8 cellular contexts compared by ENCODE assay signal in genomic region chr4:36244257-36245084, GRCh38. TPM values are rescaled to one million over a fixed set of nuclear protein-coding genes. Genes with fewer than 3 reads are reported as not detected.
DNase-seq lines count a peak whose midpoint lies in the region; ATAC-seq and TF ChIP-seq lines count a peak whose summit lies in the region.

Gene ARAP2, minus strand, starts transcription at chr4:36244514. Its CDS starts 15,028 bp downstream, at chr4:36229486.

- H3F3A ChIP-seq in GM23248 (ENCODE audit: insufficient read depth), result no peaks in the 10 kb centered on the region

- H3K36me3 ChIP-seq in GM23248 (ENCODE audit: low read depth), result no peaks in the 10 kb centered on the region

- H3K27ac Mint-ChIP-seq in activated B cell treated with CpG ODN at 0.5 μM for 24 hours, result peak within 1 kb of the TSS; percentile 91
- no peak within 1 kb of the TSS for H3K27ac Mint-ChIP-seq in HFFc6

- DNase-seq in GM12865 (ENCODE audit: low read depth) (peak; percentile 81), GM23248 (peak; percentile 21), LoVo (ENCODE audit: low spot score) (peak; percentile 73), activated B cell treated with CpG ODN at 0.5 μM for 24 hours (peak; percentile 78), cardiac fibroblast (ENCODE audit: low read depth in 2 of 2) (peak; percentile 2 to 10), left colon (peak; percentile 46 to 71), HFFc6 (no peak)
- peak; percentile 53 to 63 for DNase-seq in stimulated activated CD4-positive, alpha-beta T cell treated with anti-CD3 and anti-CD28 coated beads, Interleukin-2, amount 100 ng/mL, for 48 hours

- H3K27ac ChIP-seq in GM23248, result no peak within 1 kb of the TSS

- WGBS in GM23248 (ENCODE audit: low coverage in 1 of 2, low lambda C conversion rate in 2 of 2, missing lambda C conversion rate in 2 of 2), 2 experiments, result 5 to 6% methylated on average over 53 to 56 of the region's 81 CpGs

- H3K79me2 ChIP-seq in GM23248 (ENCODE audit: insufficient read depth), result no peaks in the 10 kb centered on the region

- H3K4me1 Mint-ChIP-seq in activated B cell treated with CpG ODN at 0.5 μM for 24 hours (peaks cover 52% of the 10 kb centered on the region), HFFc6 (ENCODE audit: low read depth) (no peaks in the 10 kb centered on the region)

- peak within 1 kb of the TSS; percentile 66 for H2AFZ ChIP-seq in GM23248

- CTCF ChIA-PET in activated B cell treated with CpG ODN at 0.5 μM for 24 hours (lab: Charles Lee), result interaction anchor here (0.9 to 3.6 kb wide), 10 partner anchors 10 to 155 kb away, joined by 3 to 32 read pairs (median 8); no protein-coding TSS in a partner anchor

- H4K20me1 ChIP-seq in GM23248 (ENCODE audit: insufficient read depth), result no peaks in the 10 kb centered on the region

- H3K9ac ChIP-seq in GM23248, result no peak within 1 kb of the TSS

- no peaks in the 10 kb centered on the region for H3K4me1 ChIP-seq in GM23248 (ENCODE audit: insufficient read depth)

- H3K9me3 ChIP-seq in GM23248 (ENCODE audit: low read depth), result no peaks in the 10 kb centered on the region

- TF ChIP-seq CTCF in GM12865 (IDR thresholded peaks at IDR 0.05; ENCODE audit: insufficient read depth, low read depth, low read length, missing control alignments), result peak; percentile 11
- no peak for TF ChIP-seq CTCF in activated B cell treated with CpG ODN at 0.5 μM for 24 hours (IDR thresholded peaks at IDR 0.05)
- TF ChIP-seq CTCF in cardiac fibroblast (IDR thresholded peaks at IDR 0.05; ENCODE audit: low read depth, low read length), result no peak
- no peak for TF ChIP-seq CTCF in HFFc6 (IDR thresholded peaks at IDR 0.05)

- H3K27me3 Mint-ChIP-seq in activated B cell treated with CpG ODN at 0.5 μM for 24 hours, result no peaks in the 10 kb centered on the region
- peaks cover 2% of the 10 kb centered on the region; the same call in 1 of the 2 replicates for H3K27me3 Mint-ChIP-seq in HFFc6 (ENCODE audit: insufficient read depth)

- peaks cover 21% of the 10 kb centered on the region for H3K27me3 ChIP-seq in GM23248 (replicated peaks; ENCODE audit: insufficient read depth)

- POLR2A ChIA-PET in activated B cell treated with CpG ODN at 0.5 μM for 24 hours (lab: Charles Lee), result interaction anchor here (0.5 to 5.2 kb wide), 25 partner anchors 8 to 1647 kb away, joined by 3 to 60 read pairs (median 4); no protein-coding TSS in a partner anchor

- H3K4me2 ChIP-seq in GM23248 (ENCODE audit: unreplicated experiment), result peak within 1 kb of the TSS; percentile 68

- intact Hi-C loops in activated B cell treated with CpG ODN at 0.5 μM for 24 hours (cut with micrococcal nuclease) (loop anchor here (1.0 to 5.0 kb wide), 5 partner anchors 11 to 1648 kb away; partner anchors contain the start of gene TBC1D1), left colon (cut with DNase I, micrococcal nuclease) (no loop called here)

- H3K4me3 ChIP-seq in GM12865 (ENCODE audit: low read depth, low read length), result peak within 1 kb of the TSS; percentile 84
- peak within 1 kb of the TSS; percentile 51 for H3K4me3 ChIP-seq in GM23248
- H3K4me3 ChIP-seq in cardiac fibroblast (replicated peaks in 1 of 2; ENCODE audit: low read depth in 2 of 2, low read length in 2 of 2), result peak within 1 kb of the TSS; percentile 46 to 56

- ATAC-seq in activated B cell treated with CpG ODN at 0.5 μM for 24 hours (ENCODE audit: low read depth) (peak; percentile 83), left colon (peak; percentile 79)

- no peaks in the 10 kb centered on the region for H3K9me2 ChIP-seq in GM23248 (ENCODE audit: insufficient read depth)

- H3K9me3 Mint-ChIP-seq in activated B cell treated with CpG ODN at 0.5 μM for 24 hours (no peaks in the 10 kb centered on the region), HFFc6 (peaks cover 27% of the 10 kb centered on the region)

- H3K36me3 Mint-ChIP-seq in activated B cell treated with CpG ODN at 0.5 μM for 24 hours (ENCODE audit: low read depth) (peaks cover 5% of the 10 kb centered on the region), HFFc6 (ENCODE audit: low read depth) (peaks cover 4% of the 10 kb centered on the region; the same call in 1 of the 2 replicates)

- in situ Hi-C loops in GM23248 (cut with MboI), result no loop called here

- H3K4me3 Mint-ChIP-seq in activated B cell treated with CpG ODN at 0.5 μM for 24 hours, result peak within 1 kb of the TSS; percentile 90
- H3K4me3 Mint-ChIP-seq in HFFc6, result no peak within 1 kb of the TSS

RNA-seq across cellular contexts. Expression of gene ARAP2, which starts in this region (rescaled TPM):
- not detected in 2 replicates for total RNA-seq in GM23248 (2014; rRNA removed; shearing (Covaris generic))
- not detected in 2 replicates for polyA plus RNA-seq in GM23248 (2016; fragmentation: Nextera tagmentation; extraction: Ambion mirVana)
- 55.7 and 59.1 TPM in 2 replicates for total RNA-seq in activated B cell treated with CpG ODN at 0.5 μM for 24 hours
- 10 to 100 TPM; 19.5 to 22.3 TPM for total RNA-seq in left colon
- total RNA-seq in HFFc6 (2021; fragmentation: NEBNext Ultra II Directional; extraction: Animal tissue kit (Norgen Biotek cat#: 25700)), result not detected

Comparison
In these comparisons a context has a peak if more than half of its experiments do, and no peak if none do; other contexts are left out.
1. RNA of gene ARAP2 (total RNA-seq): 55.7 to 59.1 TPM in activated B cell treated with CpG ODN at 0.5 μM for 24 hours and 19.5 to 22.3 TPM in left colon; not detected in GM23248 and not detected in HFFc6; every median in the first group is over 10 times any median in the second.
2. Peak in DNase-seq, H3K4me3 ChIP-seq and H3K4me2 ChIP-seq in GM23248; RNA of the gene not detected or under 1 TPM.
3. Peak in every context shown above with its lines, with median percentiles within 50 percentile points of each other: H3K4me3 ChIP-seq.